In the genomic region with DNA sequence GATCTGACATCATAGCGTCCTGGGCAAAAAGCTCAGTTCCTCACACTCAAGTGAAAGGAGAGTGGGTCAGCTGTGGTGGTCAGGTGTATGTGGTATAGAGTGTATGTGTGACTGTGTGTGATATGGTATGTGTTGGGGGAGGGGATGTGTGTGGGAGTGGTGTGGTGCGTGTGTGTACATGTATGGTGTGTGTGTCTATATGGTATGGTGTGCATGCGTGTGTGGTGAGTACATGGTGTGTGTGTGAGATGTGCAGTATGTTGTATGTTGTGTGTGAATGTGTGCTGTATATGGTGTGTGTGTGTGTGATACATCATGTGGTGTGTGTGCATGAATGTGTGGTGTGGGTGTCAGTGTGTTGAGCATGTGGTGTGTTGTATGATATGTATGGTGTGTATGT, we compare ENCODE assay signal across 21 cellular contexts. TPM values are rescaled to one million over a fixed set of nuclear protein-coding genes. Genes with fewer than 3 reads are reported as not detected.
"Had no signal": no experiment of that assay in that cellular context is flagged by ENCODE, and none has a peak within 500 bp of the region (broad histone marks: within the 10 kb centered on the region; RNA-seq: fewer than 3 reads in every experiment).

No MANE protein-coding gene starts in this region.

- H3K27ac Mint-ChIP-seq: activated CD8-positive, alpha-beta T cell treated with anti-CD3 and anti-CD28 coated beads for 36 hours; activated naive CD4-positive, alpha-beta T cell treated with anti-CD3 and anti-CD28 coated beads, Interleukin-2, amount 50 U/mL, for 24 hours had no signal

- ATAC-seq: activated CD4-positive, CD25-positive, alpha-beta regulatory T cell treated with anti-CD3 and anti-CD28 coated beads, Interleukin-2, amount 50 U/mL, for 24 hours; activated CD8-positive, alpha-beta T cell treated with anti-CD3 and anti-CD28 coated beads for 36 hours; SK-N-SH treated with all-trans-retinoic acid at 6 μM for 48 hours had no signal

- H3K9me3 ChIP-seq: SJSA1 had no signal

- H3K27ac ChIP-seq: breast epithelium, Peyer's patch, RWPE1, SJSA1 had no signal

- DNase-seq: activated CD4-positive, alpha-beta T cell treated with anti-CD3 and anti-CD28 coated beads for 4 hours; activated CD8-positive, alpha-beta memory T cell treated with anti-CD3 and anti-CD28 coated beads, Interleukin-2, amount 50 U/mL, for 4 hours; activated CD8-positive, alpha-beta T cell treated with anti-CD3 and anti-CD28 coated beads for 36 hours; activated naive CD4-positive, alpha-beta T cell; activated T-cell treated with anti-CD3 and anti-CD28 coated beads, Interleukin-2, amount 50 U/mL, for 1 hour; Karpas-422; NCI-H1105 treated with DMSO at 0.1 percent for 48 hours; NCI-H1436 treated with DMSO at 0.1 percent for 48 hours; NCI-H187; NCI-H2081; NCI-H524; Peyer's patch; SHP77; SW 1271 had no signal

- H3K27me3 ChIP-seq: breast epithelium, Peyer's patch, SJSA1 had no signal

- H3K4me3 ChIP-seq: breast epithelium, Peyer's patch, SJSA1 had no signal

- H3K36me3 ChIP-seq: breast epithelium, SJSA1 had no signal

- H3K4me1 ChIP-seq: breast epithelium, Peyer's patch, SJSA1 had no signal

- H3K4me1 Mint-ChIP-seq: activated naive CD4-positive, alpha-beta T cell treated with anti-CD3 and anti-CD28 coated beads, Interleukin-2, amount 50 U/mL, for 24 hours had no signal

- H3K4me3 Mint-ChIP-seq: activated CD8-positive, alpha-beta T cell treated with anti-CD3 and anti-CD28 coated beads for 36 hours; activated naive CD4-positive, alpha-beta T cell treated with anti-CD3 and anti-CD28 coated beads, Interleukin-2, amount 50 U/mL, for 24 hours had no signal

RNA-seq across cellular contexts. Expression of gene FAM3B, which starts 20.9 kb away (rescaled TPM):
- total RNA-seq: activated CD8-positive, alpha-beta T cell treated with anti-CD3 and anti-CD28 coated beads for 36 hours; SJSA1; T-helper 1 cell treated with Interleukin-12 subunit alpha and Interleukin-12 subunit beta and Interleukin-4 antibody, amounts not matched to agents 30 ng/mL and 1 ng/mL, for 36 hours had no signal

RNA-seq across cellular contexts. Expression of gene MX2, which starts 24.3 kb away (rescaled TPM):
- total RNA-seq: SJSA1 had no signal
